8 cellular contexts compared by ENCODE assay signal in genomic region chr17:58352018-58352842, GRCh38. TPM values are rescaled to one million over a fixed set of nuclear protein-coding genes. Genes with fewer than 3 reads are reported as not detected.
DNase-seq lines count a peak whose midpoint lies in the region; ATAC-seq and TF ChIP-seq lines count a peak whose summit lies in the region.

Gene SUPT4H1 (minus strand): TSS chr17:58352201. CDS start chr17:58352135, 66 bp downstream.

- no peaks in the 10 kb centered on the region for H3K27me3 Mint-ChIP-seq in activated naive CD8-positive, alpha-beta T cell treated with anti-CD3 and anti-CD28 coated beads, Interleukin-2, amount 10 ng/mL, durations not matched to agents 7 days and 5 days
- peaks cover 9% of the 10 kb centered on the region for H3K27me3 Mint-ChIP-seq in glutamatergic neuron (ENCODE audit: unreplicated experiment)
- H3K27me3 Mint-ChIP-seq in osteocyte (ENCODE audit: unreplicated experiment): no peaks in the 10 kb centered on the region

- POLR2A ChIA-PET in activated naive CD8-positive, alpha-beta T cell treated with anti-CD3 and anti-CD28 coated beads, Interleukin-2, amount 10 ng/mL, durations not matched to agents 7 days and 5 days (lab: Charles Lee): interaction anchor here (0.5 to 10.0 kb wide), 24 partner anchors 9 to 978 kb away, joined by 3 to 490 read pairs (median 4); partner anchors contain the start of genes DYNLL2, RNF43, SRSF1 and TSPOAP1

- peak within 1 kb of the TSS; percentile 99 for H3K27ac Mint-ChIP-seq in activated naive CD8-positive, alpha-beta T cell treated with anti-CD3 and anti-CD28 coated beads, Interleukin-2, amount 10 ng/mL, durations not matched to agents 7 days and 5 days
- H3K27ac Mint-ChIP-seq in glutamatergic neuron (ENCODE audit: unreplicated experiment) (peak within 1 kb of the TSS; percentile 100), osteocyte (ENCODE audit: unreplicated experiment) (peak within 1 kb of the TSS; percentile 97)

- H3K27ac ChIP-seq in thymus (ENCODE audit: low read depth): peak within 1 kb of the TSS; percentile 96

- DNase-seq in GM12865 (ENCODE audit: low read depth) (peak; percentile 97), NCI-H1092 treated with DMSO at 0.1 percent for 48 hours (lab: John Stamatoyannopoulos, UW) (peak; percentile 92), SKM-1 treated with dmso at 0.1 percent for 144 hours (lab: John Stamatoyannopoulos, UW; ENCODE audit: unreplicated experiment) (peak; percentile 88), glutamatergic neuron (peak; percentile 92), osteocyte (ENCODE audit: extremely low spot score, unreplicated experiment) (peak; percentile 95)
- DNase-seq in activated naive CD8-positive, alpha-beta T cell treated with anti-CD3 and anti-CD28 coated beads, Interleukin-2, amount 10 ng/mL, durations not matched to agents 7 days and 5 days: peak; percentile 92

- H3K4me3 ChIP-seq in GM12865 (ENCODE audit: low read depth, low read length) (peak within 1 kb of the TSS; percentile 94), thymus (ENCODE audit: low read length) (peak within 1 kb of the TSS; percentile 87)

- peak within 1 kb of the TSS; percentile 100 for H3K4me3 Mint-ChIP-seq in activated naive CD8-positive, alpha-beta T cell treated with anti-CD3 and anti-CD28 coated beads, Interleukin-2, amount 10 ng/mL, durations not matched to agents 7 days and 5 days
- H3K4me3 Mint-ChIP-seq in glutamatergic neuron (ENCODE audit: unreplicated experiment) (peak within 1 kb of the TSS; percentile 100), osteocyte (ENCODE audit: unreplicated experiment) (peak within 1 kb of the TSS; percentile 100)

- H3K27me3 ChIP-seq in thymus (ENCODE audit: control insufficient read depth, insufficient read depth): no peaks in the 10 kb centered on the region

- WGBS in thymus: under 1% methylated on average over 63 of the region's 63 CpGs

- peaks cover 21% of the 10 kb centered on the region for H3K36me3 ChIP-seq in thymus (ENCODE audit: control insufficient read depth, insufficient read depth)

- peak; percentile 96 for ATAC-seq in HG02642 (IDR thresholded peaks at IDR 0.05; ENCODE audit: poor library complexity, unreplicated experiment)
- ATAC-seq in activated naive CD8-positive, alpha-beta T cell treated with anti-CD3 and anti-CD28 coated beads, Interleukin-2, amount 10 ng/mL, durations not matched to agents 7 days and 5 days (ENCODE audit: low read depth): peak; percentile 94

- H3K9me3 ChIP-seq in thymus (ENCODE audit: control insufficient read depth): no peaks in the 10 kb centered on the region

- peaks cover 47% of the 10 kb centered on the region for H3K4me1 Mint-ChIP-seq in activated naive CD8-positive, alpha-beta T cell treated with anti-CD3 and anti-CD28 coated beads, Interleukin-2, amount 10 ng/mL, durations not matched to agents 7 days and 5 days
- H3K4me1 Mint-ChIP-seq in glutamatergic neuron (ENCODE audit: low read depth, unreplicated experiment) (peaks cover 2% of the 10 kb centered on the region), osteocyte (ENCODE audit: unreplicated experiment) (peaks cover 24% of the 10 kb centered on the region)

- no peaks in the 10 kb centered on the region for H3K9me3 Mint-ChIP-seq in activated naive CD8-positive, alpha-beta T cell treated with anti-CD3 and anti-CD28 coated beads, Interleukin-2, amount 10 ng/mL, durations not matched to agents 7 days and 5 days
- peaks cover 10% of the 10 kb centered on the region for H3K9me3 Mint-ChIP-seq in glutamatergic neuron (ENCODE audit: unreplicated experiment)
- H3K9me3 Mint-ChIP-seq in osteocyte (ENCODE audit: unreplicated experiment): no peaks in the 10 kb centered on the region

- H3K36me3 Mint-ChIP-seq in activated naive CD8-positive, alpha-beta T cell treated with anti-CD3 and anti-CD28 coated beads, Interleukin-2, amount 10 ng/mL, durations not matched to agents 7 days and 5 days: peaks cover 35% of the 10 kb centered on the region
- peaks cover 4% of the 10 kb centered on the region for H3K36me3 Mint-ChIP-seq in glutamatergic neuron (ENCODE audit: unreplicated experiment)
- peaks cover 28% of the 10 kb centered on the region for H3K36me3 Mint-ChIP-seq in osteocyte (ENCODE audit: unreplicated experiment)

- TF ChIP-seq CTCF in GM12865 (IDR thresholded peaks at IDR 0.05; ENCODE audit: insufficient read depth, low read depth, low read length, missing control alignments) (no peak), glutamatergic neuron (IDR thresholded peaks at IDR 0.05; ENCODE audit: partially characterized antibody, unreplicated experiment) (no peak), osteocyte (IDR thresholded peaks at IDR 0.05) (no peak)

- H3K4me1 ChIP-seq in thymus (ENCODE audit: control insufficient read depth, insufficient read depth, low read length): peaks cover 20% of the 10 kb centered on the region

RNA-seq across cellular contexts. Expression of gene SUPT4H1, which starts in this region (rescaled TPM):
- total RNA-seq in activated naive CD8-positive, alpha-beta T cell treated with anti-CD3 and anti-CD28 coated beads, Interleukin-2, amount 10 ng/mL, durations not matched to agents 7 days and 5 days: 10 to 100 TPM; 66.4 to 70.2 TPM
- 82.1 TPM for total RNA-seq in glutamatergic neuron (ENCODE audit: unreplicated experiment)
- 77.0 and 80.6 TPM in 2 replicates for total RNA-seq in osteocyte
- 103 TPM for polyA plus RNA-seq in thymus

Comparison
In these comparisons a context has a peak if more than half of its experiments do, and no peak if none do; other contexts are left out.
1. Peak in every context shown above with its lines: DNase-seq, ATAC-seq, H3K4me3 ChIP-seq and H3K27ac ChIP-seq.